Comparison of ENCODE assay signal across 12 cellular contexts in the genomic region with DNA sequence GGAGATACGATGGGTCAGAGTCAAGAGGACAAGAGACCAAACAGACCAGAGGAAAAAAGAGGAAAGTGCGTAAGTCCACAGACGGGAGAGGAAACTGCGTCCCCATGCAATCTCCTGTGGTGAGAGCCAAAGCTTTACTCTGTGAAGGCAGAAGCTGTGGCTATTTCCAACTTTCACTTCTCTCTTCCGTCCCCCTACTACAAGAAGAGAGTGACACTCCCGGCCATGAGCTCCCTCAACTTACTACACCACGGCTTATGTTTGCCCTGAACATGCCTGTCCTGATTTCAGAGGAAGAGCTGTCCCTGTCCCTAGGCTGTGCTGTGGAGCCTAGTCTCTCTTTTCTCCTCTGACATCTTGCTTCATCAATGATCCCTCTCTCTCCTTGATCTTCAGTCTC. TPM values are rescaled to one million over a fixed set of nuclear protein-coding genes. Genes with fewer than 3 reads are reported as not detected.
DNase-seq lines count a peak whose midpoint lies in the region; ATAC-seq and TF ChIP-seq lines count a peak whose summit lies in the region.
"Had no signal": no experiment of that assay in that cellular context is flagged by ENCODE, and none has a peak within 500 bp of the region (broad histone marks: within the 10 kb centered on the region; RNA-seq: fewer than 3 reads in every experiment).

No MANE protein-coding gene starts in this region.

- H3K9me3 Mint-ChIP-seq in effector memory CD8-positive, alpha-beta T cell, result no peaks in the 10 kb centered on the region

- DNase-seq in effector memory CD8-positive, alpha-beta T cell, result no peak
- DNase-seq in upper lobe of right lung (no peak), GM23248 (no peak), NCI-H2196 (lab: John Stamatoyannopoulos, UW; ENCODE audit: unreplicated experiment) (no peak), esophagus muscularis mucosa (ENCODE audit: extremely low spot score) (no peak)
- DNase-seq: activated CD4-positive, CD25-positive, alpha-beta regulatory T cell treated with anti-CD3 and anti-CD28 coated beads, Interleukin-2, amount 50 U/mL, for 72 hours; aorta; NK-92 treated with Interleukin-12 subunit alpha and Interleukin-12 subunit beta, amount 100 ng/mL, for 24 hours; stimulated activated CD4-positive, alpha-beta T cell treated with anti-CD3 and anti-CD28 coated beads, Interleukin-2, amount 100 ng/mL, for 48 hours had no signal

- peak; percentile 83 for ATAC-seq in GM21367 (IDR thresholded peaks at IDR 0.05; ENCODE audit: unreplicated experiment)
- peak; percentile 74 for ATAC-seq in HG03354 (IDR thresholded peaks at IDR 0.05; ENCODE audit: poor library complexity, severe bottlenecking, unreplicated experiment)
- ATAC-seq in effector memory CD8-positive, alpha-beta T cell (replicated peaks), result peak; percentile 16
- ATAC-seq in upper lobe of right lung, result peak; percentile 97

- no peak overlapping the region for H3K27ac Mint-ChIP-seq in effector memory CD8-positive, alpha-beta T cell
- H3K27ac Mint-ChIP-seq: mesothelial cell of epicardium had no signal

- H3K36me3 Mint-ChIP-seq in effector memory CD8-positive, alpha-beta T cell (ENCODE audit: insufficient read depth), result no peaks in the 10 kb centered on the region
- H3K36me3 Mint-ChIP-seq: mesothelial cell of epicardium had no signal

- TF ChIP-seq CTCF in upper lobe of right lung (IDR thresholded peaks at IDR 0.05) (no peak), esophagus muscularis mucosa (IDR thresholded peaks at IDR 0.05) (no peak)

- in situ Hi-C loops in GM23248 (cut with MboI), result no loop called here

- H3K4me3 ChIP-seq in upper lobe of right lung, result no peak overlapping the region
- no peak overlapping the region for H3K4me3 ChIP-seq in GM23248
- H3K4me3 ChIP-seq in esophagus muscularis mucosa, result no peak overlapping the region

- H3K27me3 ChIP-seq in upper lobe of right lung (peaks cover 4% of the 10 kb centered on the region), GM23248 (replicated peaks; ENCODE audit: insufficient read depth) (no peaks in the 10 kb centered on the region), esophagus muscularis mucosa (peaks cover 0 to 12% (median 0%) of the 10 kb centered on the region in 4 donors)

- H3K27ac ChIP-seq in upper lobe of right lung (no peak overlapping the region), GM23248 (no peak overlapping the region), esophagus muscularis mucosa (replicated peaks in 1 of 4) (no peak overlapping the region)

- H4K20me1 ChIP-seq in GM23248 (ENCODE audit: insufficient read depth), result no peaks in the 10 kb centered on the region

- WGBS in GM23248 (ENCODE audit: low coverage in 1 of 2, low lambda C conversion rate in 2 of 2, missing lambda C conversion rate in 2 of 2), 2 experiments, result 73 to 76% methylated on average over 7 of the region's 7 CpGs
- 70% methylated on average over 7 of the region's 7 CpGs for WGBS in esophagus muscularis mucosa

- H3K4me1 ChIP-seq in upper lobe of right lung (no peaks in the 10 kb centered on the region), GM23248 (ENCODE audit: insufficient read depth) (no peaks in the 10 kb centered on the region), esophagus muscularis mucosa (no peaks in the 10 kb centered on the region)

- H3K4me3 Mint-ChIP-seq in effector memory CD8-positive, alpha-beta T cell, result no peak overlapping the region
- H3K4me3 Mint-ChIP-seq: mesothelial cell of epicardium had no signal

- TF ChIP-seq POLR2A in esophagus muscularis mucosa (IDR thresholded peaks at IDR 0.05; ENCODE audit: low read depth), result no peak

- H3K79me2 ChIP-seq in GM23248 (ENCODE audit: insufficient read depth), result no peaks in the 10 kb centered on the region

- no peak overlapping the region for H3K4me2 ChIP-seq in GM23248 (ENCODE audit: unreplicated experiment)

- H3K36me3 ChIP-seq in upper lobe of right lung (no peaks in the 10 kb centered on the region), GM23248 (ENCODE audit: low read depth) (no peaks in the 10 kb centered on the region), esophagus muscularis mucosa (no peaks in the 10 kb centered on the region)

- no peak overlapping the region for H3K9ac ChIP-seq in GM23248

- H3K4me1 Mint-ChIP-seq in effector memory CD8-positive, alpha-beta T cell (ENCODE audit: low read depth in 2 of 2), result peaks cover 0 to 5% of the 10 kb centered on the region in 2 donors

- TF ChIP-seq EP300 in esophagus muscularis mucosa (IDR thresholded peaks at IDR 0.05), result no peak

- H3K9me3 ChIP-seq in upper lobe of right lung, result no peaks in the 10 kb centered on the region
- H3K9me3 ChIP-seq in GM23248 (ENCODE audit: low read depth), result no peaks in the 10 kb centered on the region
- no peaks in the 10 kb centered on the region for H3K9me3 ChIP-seq in esophagus muscularis mucosa

- no peaks in the 10 kb centered on the region for H3K9me2 ChIP-seq in GM23248 (ENCODE audit: insufficient read depth)

- no peaks in the 10 kb centered on the region for H3F3A ChIP-seq in GM23248 (ENCODE audit: insufficient read depth)

- no peak overlapping the region for H2AFZ ChIP-seq in GM23248

- H3K27me3 Mint-ChIP-seq in effector memory CD8-positive, alpha-beta T cell, result peaks cover 19 to 22% of the 10 kb centered on the region in 2 donors

- intact Hi-C loops in upper lobe of right lung (cut with DNase I) (no loop called here), esophagus muscularis mucosa (cut with DNase I) (no loop called here)

RNA-seq across cellular contexts. Expression of a gene that starts 11.5 kb away (rescaled TPM):
- 128 TPM for total RNA-seq in upper lobe of right lung
- 129 and 180 TPM in 2 replicates for total RNA-seq in GM23248 (2014; rRNA removed; shearing (Covaris generic))
- polyA plus RNA-seq in GM23248 (2016; fragmentation: Nextera tagmentation; extraction: Ambion mirVana), result 241 and 257 TPM in 2 replicates
- 10 to 100 TPM; 29.5 to 41.3 (median 34.2) TPM for total RNA-seq in esophagus muscularis mucosa

Comparison
In these comparisons a context has a peak if more than half of its experiments do, and no peak if none do; other contexts are left out.
1. ATAC-seq: peak in every context shown above with its lines; median percentile 97 in upper lobe of right lung; 83 in GM21367; 74 in HG03354; 16 in effector memory CD8-positive, alpha-beta T cell.